ENCODE assay signal across 1 cellular context in the genomic region with DNA sequence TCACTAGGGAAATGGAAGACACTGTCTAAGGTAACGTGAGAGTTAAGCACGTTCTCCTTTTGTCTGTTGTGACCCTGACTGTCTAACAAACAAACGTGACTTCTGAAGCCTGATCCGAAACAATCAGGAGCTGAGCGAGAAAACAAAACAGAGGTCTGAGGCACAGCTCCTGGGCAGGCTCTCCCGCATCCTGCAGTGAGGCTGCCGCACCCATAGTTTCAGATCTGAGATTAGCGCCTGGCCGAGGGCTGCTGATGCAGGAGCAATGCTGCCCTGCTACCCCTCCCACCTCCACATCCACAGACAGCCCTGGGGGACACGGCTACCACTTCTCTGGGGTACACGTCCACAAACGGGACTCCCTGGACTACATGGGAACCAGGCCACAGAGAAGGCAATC.
TF ChIP-seq lines count a peak whose summit lies in the region.

No MANE protein-coding gene starts in this region.

TF ChIP-seq in SK-N-SH treated with all-trans-retinoic acid at 6 μM for 48 hours, 23 proteins besides CTCF, POLR2A, EP300 and RAD21 (continued from another document):
- TF ChIP-seq CREB5 (CRISPR knock-in tag; IDR thresholded peaks at IDR 0.05; ENCODE audit: low read depth) (no peak), ZC3H10 (CRISPR knock-in tag; IDR thresholded peaks at IDR 0.05) (no peak)
- TF ChIP-seq, protein P1, sequence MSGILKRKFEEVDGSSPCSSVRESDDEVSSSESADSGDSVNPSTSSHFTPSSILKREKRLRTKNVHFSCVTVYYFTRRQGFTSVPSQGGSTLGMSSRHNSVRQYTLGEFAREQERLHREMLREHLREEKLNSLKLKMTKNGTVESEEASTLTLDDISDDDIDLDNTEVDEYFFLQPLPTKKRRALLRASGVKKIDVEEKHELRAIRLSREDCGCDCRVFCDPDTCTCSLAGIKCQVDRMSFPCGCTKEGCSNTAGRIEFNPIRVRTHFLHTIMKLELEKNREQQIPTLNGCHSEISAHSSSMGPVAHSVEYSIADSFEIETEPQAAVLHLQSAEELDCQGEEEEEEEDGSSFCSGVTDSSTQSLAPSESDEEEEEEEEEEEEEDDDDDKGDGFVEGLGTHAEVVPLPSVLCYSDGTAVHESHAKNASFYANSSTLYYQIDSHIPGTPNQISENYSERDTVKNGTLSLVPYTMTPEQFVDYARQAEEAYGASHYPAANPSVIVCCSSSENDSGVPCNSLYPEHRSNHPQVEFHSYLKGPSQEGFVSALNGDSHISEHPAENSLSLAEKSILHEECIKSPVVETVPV (CRISPR knock-in tag; IDR thresholded peaks at IDR 0.05) = no peak
